In the genomic region with DNA sequence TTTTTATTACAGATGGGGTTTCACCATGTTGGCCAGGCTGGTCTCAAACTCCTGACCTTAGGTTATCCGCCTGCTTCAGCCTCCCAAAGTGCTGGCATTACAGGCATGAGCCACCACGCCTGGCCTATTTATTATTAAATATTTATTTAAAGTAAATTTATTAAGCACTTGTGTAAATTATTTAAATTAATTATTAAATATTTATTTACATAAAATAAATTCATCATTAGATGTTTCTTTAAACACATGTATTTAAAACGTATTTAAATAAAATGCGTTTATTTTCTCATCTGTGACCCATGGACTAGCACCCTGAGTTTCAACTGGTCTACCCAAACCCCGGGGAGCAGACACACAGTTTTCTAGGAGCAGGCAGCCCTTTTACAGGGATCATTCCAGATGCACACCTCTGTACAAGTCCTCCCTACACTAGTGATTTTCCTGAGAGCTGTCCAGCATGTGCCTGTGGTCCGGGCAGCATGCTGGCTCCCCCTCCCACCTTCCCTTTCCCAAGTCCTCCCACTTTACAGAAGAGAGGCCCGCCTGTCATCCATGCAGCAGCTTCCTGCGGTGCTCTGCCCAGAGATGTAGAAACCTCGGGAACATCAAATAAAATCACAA, we compare ENCODE assay signal across 1 cellular context.
TF ChIP-seq lines count a peak whose summit lies in the region.

No MANE protein-coding gene starts in this region.

TF ChIP-seq in IMR-90, 13 proteins besides CTCF, POLR2A, EP300 and RAD21:
- TF ChIP-seq RFX5 (IDR thresholded peaks at IDR 0.05; ENCODE audit: low read depth, low read length) (no peak), RCOR1 (IDR thresholded peaks at IDR 0.05; ENCODE audit: insufficient replicate concordance, low read length) (no peak), CHD1 (IDR thresholded peaks at IDR 0.05; ENCODE audit: low read depth, low read length) (no peak), MAZ (IDR thresholded peaks at IDR 0.05; ENCODE audit: borderline replicate concordance, low read depth, low read length) (no peak), CEBPB (IDR thresholded peaks at IDR 0.05; ENCODE audit: low read depth, low read length) (no peak), MXI1 (IDR thresholded peaks at IDR 0.05; ENCODE audit: borderline replicate concordance, low read depth, low read length) (no peak), SMC3 (IDR thresholded peaks at IDR 0.05; ENCODE audit: low read depth, low read length) (no peak), BHLHE40 (IDR thresholded peaks at IDR 0.05; ENCODE audit: low read depth, low read length) (no peak), NFE2L2 (IDR thresholded peaks at IDR 0.05; ENCODE audit: low read depth, low read length) (no peak), FOS (IDR thresholded peaks at IDR 0.05; ENCODE audit: low read depth, low read length) (no peak), MAFK (IDR thresholded peaks at IDR 0.05; ENCODE audit: low read depth, low read length) (no peak)
- TF ChIP-seq, protein P1, sequence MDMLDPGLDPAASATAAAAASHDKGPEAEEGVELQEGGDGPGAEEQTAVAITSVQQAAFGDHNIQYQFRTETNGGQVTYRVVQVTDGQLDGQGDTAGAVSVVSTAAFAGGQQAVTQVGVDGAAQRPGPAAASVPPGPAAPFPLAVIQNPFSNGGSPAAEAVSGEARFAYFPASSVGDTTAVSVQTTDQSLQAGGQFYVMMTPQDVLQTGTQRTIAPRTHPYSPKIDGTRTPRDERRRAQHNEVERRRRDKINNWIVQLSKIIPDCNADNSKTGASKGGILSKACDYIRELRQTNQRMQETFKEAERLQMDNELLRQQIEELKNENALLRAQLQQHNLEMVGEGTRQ (IDR thresholded peaks at IDR 0.05; ENCODE audit: low read depth, low read length): no peak
- TF ChIP-seq, protein P2, sequence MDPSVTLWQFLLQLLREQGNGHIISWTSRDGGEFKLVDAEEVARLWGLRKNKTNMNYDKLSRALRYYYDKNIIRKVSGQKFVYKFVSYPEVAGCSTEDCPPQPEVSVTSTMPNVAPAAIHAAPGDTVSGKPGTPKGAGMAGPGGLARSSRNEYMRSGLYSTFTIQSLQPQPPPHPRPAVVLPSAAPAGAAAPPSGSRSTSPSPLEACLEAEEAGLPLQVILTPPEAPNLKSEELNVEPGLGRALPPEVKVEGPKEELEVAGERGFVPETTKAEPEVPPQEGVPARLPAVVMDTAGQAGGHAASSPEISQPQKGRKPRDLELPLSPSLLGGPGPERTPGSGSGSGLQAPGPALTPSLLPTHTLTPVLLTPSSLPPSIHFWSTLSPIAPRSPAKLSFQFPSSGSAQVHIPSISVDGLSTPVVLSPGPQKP (IDR thresholded peaks at IDR 0.05; ENCODE audit: borderline replicate concordance, low read depth, low read length): no peak
